ENCODE assay signal across 11 cellular contexts in the genomic region with DNA sequence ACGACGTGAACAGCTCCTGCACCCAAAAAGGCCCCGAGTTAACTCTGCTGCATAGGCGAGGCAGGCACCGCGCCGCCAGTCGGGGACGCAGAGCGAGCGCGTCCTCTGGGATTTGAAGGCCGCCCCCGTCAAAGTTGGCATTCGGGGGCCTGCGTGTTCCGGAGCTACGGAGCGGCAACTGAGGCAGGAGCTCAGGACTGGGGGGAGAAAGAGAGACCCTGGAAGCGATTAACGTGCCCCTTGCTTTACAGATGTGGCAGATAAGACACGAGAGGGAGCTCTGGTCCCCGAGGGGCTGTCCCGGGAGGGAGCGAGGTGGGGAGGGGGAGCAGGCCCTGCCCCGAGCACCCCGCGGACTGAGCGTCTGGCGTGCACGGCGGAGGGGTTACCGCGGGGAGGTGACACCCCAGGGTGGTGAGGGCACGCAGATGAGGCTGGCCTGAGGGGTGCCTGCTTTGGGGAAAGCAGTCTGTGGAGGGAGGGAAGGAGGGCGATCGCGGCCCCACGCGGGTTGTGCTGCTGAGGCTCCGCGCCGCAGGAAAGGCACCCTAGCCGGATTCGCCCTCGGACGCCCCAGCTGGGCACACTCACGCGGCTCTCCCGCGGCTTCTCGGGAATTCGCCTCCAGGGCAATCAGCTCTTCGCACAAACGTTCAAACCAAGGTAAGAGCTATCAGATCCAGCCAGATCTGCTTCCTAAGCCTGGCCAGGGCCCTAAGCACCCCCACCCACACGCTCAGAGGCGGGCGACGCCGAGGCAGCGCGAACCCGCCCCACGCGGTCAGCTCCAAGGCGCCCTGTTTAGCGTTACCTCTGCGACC. TPM values are rescaled to one million over a fixed set of nuclear protein-coding genes. Genes with fewer than 3 reads are reported as not detected.
DNase-seq lines count a peak whose midpoint lies in the region; ATAC-seq and TF ChIP-seq lines count a peak whose summit lies in the region.
"Had no signal": no experiment of that assay in that cellular context is flagged by ENCODE, and none has a peak within 500 bp of the region (broad histone marks: within the 10 kb centered on the region; RNA-seq: fewer than 3 reads in every experiment).

No MANE protein-coding gene starts in this region.

- peak overlapping the region; percentile 40 to 62 for H3K4me3 ChIP-seq in ascending aorta
- no peak overlapping the region for H3K4me3 ChIP-seq in A673 (ENCODE audit: low read depth, low read length, poor library complexity, severe bottlenecking)
- H3K4me3 ChIP-seq: A549 had no signal

- H3K9me3 ChIP-seq in ascending aorta: no peaks in the 10 kb centered on the region
- no peaks in the 10 kb centered on the region for H3K9me3 ChIP-seq in A673 (ENCODE audit: low read depth, low read length, poor library complexity, severe bottlenecking)
- H3K9me3 ChIP-seq: A549 had no signal

- POLR2A ChIA-PET in A673 (lab: Charles Lee; ENCODE audit: low non-redundant PET): no interaction called here

- H3K9me3 Mint-ChIP-seq in T-helper 2 cell treated with Interferon-gamma antibody and Interleukin-4, amounts not matched to agents 5 μg/mL and 100 μg/mL, for 36 hours: no peaks in the 10 kb centered on the region
- no peaks in the 10 kb centered on the region for H3K9me3 Mint-ChIP-seq in stimulated activated naive CD8-positive, alpha-beta T cell treated with anti-CD3 and anti-CD28 coated beads, Interleukin-15, amount 100 ng/mL, for 72 hours

- H3K4me1 ChIP-seq in ascending aorta (peaks cover 14 to 35% of the 10 kb centered on the region in 2 donors), A673 (ENCODE audit: insufficient read depth, low read length, poor library complexity, severe bottlenecking) (peaks cover 10% of the 10 kb centered on the region)

- peak overlapping the region; percentile 22 for H3K4me3 Mint-ChIP-seq in T-helper 2 cell treated with Interferon-gamma antibody and Interleukin-4, amounts not matched to agents 5 μg/mL and 100 μg/mL, for 36 hours
- peak overlapping the region; percentile 69 to 79 for H3K4me3 Mint-ChIP-seq in stimulated activated naive CD8-positive, alpha-beta T cell treated with anti-CD3 and anti-CD28 coated beads, Interleukin-15, amount 100 ng/mL, for 72 hours

- H3K36me3 Mint-ChIP-seq in T-helper 2 cell treated with Interferon-gamma antibody and Interleukin-4, amounts not matched to agents 5 μg/mL and 100 μg/mL, for 36 hours (ENCODE audit: low read depth): no peaks in the 10 kb centered on the region

- BruUV-seq in A673 (replicated peaks; lab: Mats Ljungman, UMichigan): no TSS peak

- no peak overlapping the region for H3K27ac Mint-ChIP-seq in T-helper 2 cell treated with Interferon-gamma antibody and Interleukin-4, amounts not matched to agents 5 μg/mL and 100 μg/mL, for 36 hours
- no peak overlapping the region for H3K27ac Mint-ChIP-seq in stimulated activated naive CD8-positive, alpha-beta T cell treated with anti-CD3 and anti-CD28 coated beads, Interleukin-15, amount 100 ng/mL, for 72 hours

- no peaks in the 10 kb centered on the region for H3K36me3 ChIP-seq in ascending aorta
- H3K36me3 ChIP-seq in A673 (ENCODE audit: insufficient read depth, low read length, poor library complexity, severe bottlenecking): no peaks in the 10 kb centered on the region

- intact Hi-C loops in ascending aorta (cut with DNase I) (no loop called here), A673 (cut with micrococcal nuclease; ENCODE audit: unreplicated experiment) (no loop called here)

- peaks cover 12% of the 10 kb centered on the region for H3K4me1 Mint-ChIP-seq in T-helper 2 cell treated with Interferon-gamma antibody and Interleukin-4, amounts not matched to agents 5 μg/mL and 100 μg/mL, for 36 hours (ENCODE audit: low read depth)
- H3K4me1 Mint-ChIP-seq in stimulated activated naive CD8-positive, alpha-beta T cell treated with anti-CD3 and anti-CD28 coated beads, Interleukin-15, amount 100 ng/mL, for 72 hours: peaks cover 38% of the 10 kb centered on the region

- H3K27ac ChIP-seq in ascending aorta (no peak overlapping the region), A673 (ENCODE audit: low read depth, low read length, poor library complexity, severe bottlenecking) (no peak overlapping the region)
- H3K27ac ChIP-seq: A549, HL-60 had no signal

- H3K27me3 ChIP-seq in ascending aorta: no peaks in the 10 kb centered on the region
- no peaks in the 10 kb centered on the region for H3K27me3 ChIP-seq in A673 (replicated peaks; ENCODE audit: insufficient read depth, low read depth, low read length, poor library complexity)

- no peak for DNase-seq in T-helper 2 cell treated with Interferon-gamma antibody and Interleukin-4, amounts not matched to agents 5 μg/mL and 100 μg/mL, for 36 hours (ENCODE audit: low spot score)
- DNase-seq in T-helper 2 cell (no peak), ascending aorta (ENCODE audit: low spot score in 2 of 2) (no peak), left kidney (ENCODE audit: low read depth, low spot score) (peak; percentile 45), A673 (ENCODE audit: low spot score) (no peak)
- no peak for DNase-seq in stimulated activated naive CD8-positive, alpha-beta T cell treated with anti-CD3 and anti-CD28 coated beads, Interleukin-15, amount 100 ng/mL, for 72 hours

- peaks cover 72% of the 10 kb centered on the region for H3K27me3 Mint-ChIP-seq in T-helper 2 cell treated with Interferon-gamma antibody and Interleukin-4, amounts not matched to agents 5 μg/mL and 100 μg/mL, for 36 hours (ENCODE audit: low read depth)
- H3K27me3 Mint-ChIP-seq in stimulated activated naive CD8-positive, alpha-beta T cell treated with anti-CD3 and anti-CD28 coated beads, Interleukin-15, amount 100 ng/mL, for 72 hours: peaks cover 84% of the 10 kb centered on the region

- peak; percentile 64 for ATAC-seq in stimulated activated naive CD8-positive, alpha-beta T cell treated with anti-CD3 and anti-CD28 coated beads, Interleukin-15, amount 100 ng/mL, for 72 hours
- no peak for ATAC-seq in HG03469 (IDR thresholded peaks at IDR 0.05; ENCODE audit: unreplicated experiment)
- ATAC-seq in GM18861 (IDR thresholded peaks at IDR 0.05; ENCODE audit: unreplicated experiment): no peak
- ATAC-seq: A549 had no signal

- CTCF ChIA-PET in A673 (lab: Charles Lee): no interaction called here

- TF ChIP-seq CTCF in ascending aorta (IDR thresholded peaks at IDR 0.05) (no peak), A673 (conservative IDR thresholded peaks at IDR 0.05; ENCODE audit: low read depth, low read length) (no peak)

RNA-seq across cellular contexts. Expression of a gene that starts 26.5 kb away (rescaled TPM):
- total RNA-seq in ascending aorta (not detected), A673 (2021) (not detected in 2 replicates)
- total RNA-seq: fibroblast of villous mesenchyme had no signal
